In the genomic region with DNA sequence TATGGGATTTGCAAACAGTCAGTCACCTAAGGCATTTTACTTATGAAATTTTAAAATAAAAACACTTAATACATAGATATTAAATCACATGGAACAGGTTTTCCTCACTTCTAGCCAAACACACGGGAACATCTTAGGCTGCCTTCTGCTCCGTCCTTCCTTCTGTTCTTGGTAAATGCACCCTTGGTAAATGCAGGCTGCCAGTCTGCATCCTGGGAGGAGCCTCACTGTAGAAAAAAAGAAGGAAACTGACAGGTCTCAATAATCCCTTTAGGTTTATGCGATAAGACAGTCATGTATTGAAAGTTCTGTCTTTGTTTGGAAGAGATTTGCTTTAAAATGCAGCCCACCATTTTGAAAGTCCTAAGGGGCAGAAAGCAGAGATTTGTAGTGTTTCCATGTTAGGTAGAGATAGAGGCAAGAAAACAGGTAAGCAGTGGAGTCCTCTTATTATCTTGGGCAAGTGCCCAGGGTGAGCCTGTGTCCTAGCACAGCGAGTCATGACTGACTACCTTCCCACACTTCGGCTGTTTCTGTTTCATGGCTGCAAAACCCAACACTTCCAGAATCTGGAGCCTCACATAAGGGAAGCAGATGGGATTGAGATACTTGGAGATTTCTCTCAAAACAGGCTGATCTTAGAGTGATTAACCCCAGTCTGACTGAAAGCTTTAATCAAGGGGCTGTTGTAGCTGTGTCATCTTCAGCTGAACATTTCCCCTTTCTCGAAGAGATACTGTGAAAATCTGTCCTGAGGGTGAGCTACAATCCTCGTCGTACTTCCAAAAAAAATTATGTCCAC, we compare ENCODE assay signal across 15 cellular contexts.
DNase-seq lines count a peak whose midpoint lies in the region; ATAC-seq, FAIRE-seq and TF ChIP-seq lines count a peak whose summit lies in the region.
"Had no signal": no experiment of that assay in that cellular context is flagged by ENCODE, and none has a peak within 500 bp of the region (broad histone marks: within the 10 kb centered on the region; RNA-seq: fewer than 3 reads in every experiment).

No MANE protein-coding gene starts in this region.

- H3K4me2 ChIP-seq in mesendoderm (ENCODE audit: low read length), result no peak overlapping the region

- no peak overlapping the region for H3K56ac ChIP-seq in mesendoderm (ENCODE audit: low read length)

- no peak for ATAC-seq in GM21381 (IDR thresholded peaks at IDR 0.05; ENCODE audit: unreplicated experiment)
- ATAC-seq: natural killer cell had no signal

- no peak overlapping the region for H2BK15ac ChIP-seq in mesendoderm (replicated peaks; ENCODE audit: low read depth)

- H3K9me3 ChIP-seq in WERI-Rb-1 (ENCODE audit: severe bottlenecking), result no peaks in the 10 kb centered on the region

- H3K79me1 ChIP-seq in mesendoderm (ENCODE audit: low read length), result no peaks in the 10 kb centered on the region

- H4K5ac ChIP-seq in mesendoderm (ENCODE audit: low read length), result no peak overlapping the region

- no peak overlapping the region for H2BK5ac ChIP-seq in mesendoderm (ENCODE audit: low read length)

- no peak overlapping the region for H2BK120ac ChIP-seq in mesendoderm (ENCODE audit: low read depth, low read length)

- DNase-seq in NCI-H524 (lab: John Stamatoyannopoulos, UW), result peak; percentile 2 to 59
- no peak for DNase-seq in NCI-H524 treated with DMSO at 0.1 percent for 48 hours (lab: John Stamatoyannopoulos, UW)
- no peak for DNase-seq in H54 (ENCODE audit: insufficient read length, low spot score)
- no peak for DNase-seq in WERI-Rb-1
- DNase-seq in middle frontal gyrus (ENCODE audit: extremely low spot score, low spot score), result peak; percentile 33
- no peak for DNase-seq in NCI-H2029 (lab: John Stamatoyannopoulos, UW)
- no peak for DNase-seq in mesendoderm
- DNase-seq: effector CD8-positive, alpha-beta T cell; Kasumi-1; natural killer cell; NCI-H748 treated with DMSO at 0.1 percent for 48 hours had no signal

- H3K36me3 ChIP-seq in WERI-Rb-1, result no peaks in the 10 kb centered on the region
- H3K36me3 ChIP-seq in mesendoderm (ENCODE audit: control insufficient read depth, insufficient read depth, low read length), result no peaks in the 10 kb centered on the region
- H3K36me3 ChIP-seq: cardiac muscle cell had no signal

- no CpG with 5 or more reads among the region's 8 CpGs for WGBS in mesendoderm (ENCODE audit: extremely low coverage, insufficient coverage, low lambda C conversion rate)

- TF ChIP-seq CTCF in WERI-Rb-1 (IDR thresholded peaks at IDR 0.05; ENCODE audit: low read depth, low read length), result no peak

- no peak for TF ChIP-seq POLR2A in H54 (IDR thresholded peaks at IDR 0.05; ENCODE audit: low read depth, low read length)

- no peak overlapping the region for H3K18ac ChIP-seq in mesendoderm (ENCODE audit: low read length)

- no peak overlapping the region for H3K23ac ChIP-seq in mesendoderm (ENCODE audit: low read length)

- H3K27ac ChIP-seq in WERI-Rb-1, result peak overlapping the region; percentile 57
- H3K27ac ChIP-seq in mesendoderm (ENCODE audit: low read depth, low read length), result no peak overlapping the region
- H3K27ac ChIP-seq: cardiac muscle cell, HL-60 had no signal

- peak; percentile 53 for FAIRE-seq in H54 (lab: Jason Lieb, UNC)
- FAIRE-seq: GM12892 had no signal

- peak overlapping the region; percentile 11; the same call in 1 of the 2 replicates for H3K4me3 ChIP-seq in WERI-Rb-1 (ENCODE audit: low read depth, low read length)
- H3K4me3 ChIP-seq in mesendoderm (ENCODE audit: low read length), result no peak overlapping the region
- H3K4me3 ChIP-seq: cardiac muscle cell had no signal

- H3K4me1 ChIP-seq in mesendoderm (ENCODE audit: control insufficient read depth, low read depth, low read length), result no peaks in the 10 kb centered on the region

- H3K79me2 ChIP-seq in mesendoderm (ENCODE audit: control insufficient read depth, insufficient read depth, low read length), result no peaks in the 10 kb centered on the region

- no peaks in the 10 kb centered on the region for H3K27me3 ChIP-seq in WERI-Rb-1 (ENCODE audit: insufficient read depth, low read depth, severe bottlenecking)
- no peaks in the 10 kb centered on the region for H3K27me3 ChIP-seq in mesendoderm (ENCODE audit: insufficient read depth, low read length, poor library complexity)
- H3K27me3 ChIP-seq: cardiac muscle cell had no signal

- no peak overlapping the region for H4K8ac ChIP-seq in mesendoderm (ENCODE audit: low read depth, low read length)

- H2AK5ac ChIP-seq in mesendoderm (ENCODE audit: low read length), result no peak overlapping the region

- no peak overlapping the region for H3K9ac ChIP-seq in mesendoderm (ENCODE audit: low read length)

- no peak overlapping the region for H3K4ac ChIP-seq in mesendoderm (ENCODE audit: low read depth, low read length)

Comparison
In these comparisons a context has a peak if more than half of its experiments do, and no peak if none do; other contexts are left out.
1. DNase-seq: peak in NCI-H524 (2 of 2) and middle frontal gyrus (single experiment); none in NCI-H524 treated with DMSO at 0.1 percent for 48 hours (single experiment), H54 (single experiment), WERI-Rb-1 (single experiment), NCI-H2029 (single experiment) and mesendoderm (single experiment).